ENCODE assay signal across 13 cellular contexts in genomic region chr9:134171316-134172197, GRCh38. TPM values are rescaled to one million over a fixed set of nuclear protein-coding genes. Genes with fewer than 3 reads are reported as not detected.
A peak's percentile ranks its signal among the peaks of the same experiment; 100 is the strongest.
DNase-seq lines count a peak whose midpoint lies in the region; ATAC-seq, FAIRE-seq and TF ChIP-seq lines count a peak whose summit lies in the region.
"Had no signal": no experiment of that assay in that cellular context is flagged by ENCODE, and none has a peak within 500 bp of the region (broad histone marks: within the 10 kb centered on the region; RNA-seq: fewer than 3 reads in every experiment).

No MANE protein-coding gene starts in this region.

- H3K9me3 ChIP-seq in astrocyte (ENCODE audit: insufficient read depth, low read depth, low read length): no peaks in the 10 kb centered on the region
- no peaks in the 10 kb centered on the region for H3K9me3 ChIP-seq in gastroesophageal sphincter

- H2AFZ ChIP-seq in astrocyte (ENCODE audit: low read depth, low read length): no peak overlapping the region

- peaks cover 13% of the 10 kb centered on the region for H3K27me3 Mint-ChIP-seq in astrocyte (ENCODE audit: low read depth, unreplicated experiment)
- no peaks in the 10 kb centered on the region for H3K27me3 Mint-ChIP-seq in activated T-cell treated with anti-CD3 and anti-CD28 coated beads, Interleukin-2, amount 50 U/mL, for 72 hours (ENCODE audit: low read depth)

- H3K4me3 ChIP-seq in astrocyte (ENCODE audit: insufficient read depth, low read depth, low read length): no peak overlapping the region
- H3K4me3 ChIP-seq in gastroesophageal sphincter: no peak overlapping the region
- no peak overlapping the region for H3K4me3 ChIP-seq in skin epidermis

- ATAC-seq in gastroesophageal sphincter: peak; percentile 11
- no peak for ATAC-seq in activated T-cell treated with anti-CD3 and anti-CD28 coated beads, Interleukin-2, amount 50 U/mL, for 72 hours (replicated peaks in 1 of 2)
- ATAC-seq: activated CD4-positive, CD25-positive, alpha-beta regulatory T cell treated with anti-CD3 and anti-CD28 coated beads, Interleukin-2, amount 50 U/mL, for 24 hours had no signal

- no peaks in the 10 kb centered on the region for H3K9me3 Mint-ChIP-seq in astrocyte (ENCODE audit: unreplicated experiment)
- H3K9me3 Mint-ChIP-seq in activated T-cell treated with anti-CD3 and anti-CD28 coated beads, Interleukin-2, amount 50 U/mL, for 72 hours: no peaks in the 10 kb centered on the region
- H3K9me3 Mint-ChIP-seq: activated T-helper 2 cell treated with anti-CD3 and anti-CD28 coated beads, Interferon-gamma antibody, Interleukin-2, Interleukin-4, amounts not matched to agents 10 μg/mL and 5 μg/mL and 100 μg/mL, durations not matched to agents 14 hours and 24 hours and 36 hours had no signal

- no peak overlapping the region for H3K27ac ChIP-seq in astrocyte (ENCODE audit: low read depth, low read length)
- H3K27ac ChIP-seq in gastroesophageal sphincter: peak overlapping the region in 2 of 4 donors; percentile 8 to 37
- peak overlapping the region in 11 of 21 experiments; percentile 2 to 74 (median 43) for H3K27ac ChIP-seq in skin epidermis

- H3K36me3 ChIP-seq in astrocyte (ENCODE audit: insufficient read depth, low read length) (no peaks in the 10 kb centered on the region), gastroesophageal sphincter (no peaks in the 10 kb centered on the region)

- FAIRE-seq in astrocyte (lab: Jason Lieb, UNC): no peak

- H3K9ac ChIP-seq in astrocyte (ENCODE audit: low read length): no peak overlapping the region

- H4K20me1 ChIP-seq in astrocyte (ENCODE audit: insufficient read depth, low read length): no peaks in the 10 kb centered on the region

- no peaks in the 10 kb centered on the region for H3K79me2 ChIP-seq in astrocyte (ENCODE audit: insufficient read depth, low read length)

- WGBS in gastroesophageal sphincter (ENCODE audit: low coverage in 1 of 2), 2 donors: 63 to 64% methylated on average over 10 to 13 of the region's 23 CpGs

- DNase-seq in ELR (ENCODE audit: low read depth) (peak; percentile 61), astrocyte (ENCODE audit: low read depth) (peak; percentile 32), NCI-H2081 (lab: John Stamatoyannopoulos, UW) (no peak), kidney tubule cell (ENCODE audit: low spot score) (no peak), SIG-M5 (lab: John Stamatoyannopoulos, UW) (no peak)
- no peak for DNase-seq in activated T-cell treated with anti-CD3 and anti-CD28 coated beads, Interleukin-2, amount 50 U/mL, for 72 hours
- DNase-seq: NCI-H2171 treated with DMSO at 0.1 percent for 48 hours, RPMI8226 had no signal

- no peak for TF ChIP-seq CTCF in astrocyte (IDR thresholded peaks at IDR 0.05; ENCODE audit: insufficient read depth, low read depth, low read length)
- no peak for TF ChIP-seq CTCF in gastroesophageal sphincter (IDR thresholded peaks at IDR 0.05)

- H3K4me1 ChIP-seq in astrocyte (ENCODE audit: insufficient read depth, low read length) (peaks cover 10% of the 10 kb centered on the region), gastroesophageal sphincter (peaks cover 0 to 22% (median 0%) of the 10 kb centered on the region in 3 donors)

- peak overlapping the region; percentile 9 for H3K4me3 Mint-ChIP-seq in astrocyte (ENCODE audit: unreplicated experiment)
- no peak overlapping the region for H3K4me3 Mint-ChIP-seq in activated T-cell treated with anti-CD3 and anti-CD28 coated beads, Interleukin-2, amount 50 U/mL, for 72 hours

- peaks cover 11% of the 10 kb centered on the region for H3K4me1 Mint-ChIP-seq in astrocyte (ENCODE audit: low read depth, unreplicated experiment)
- peaks cover under 1% of the 10 kb centered on the region for H3K4me1 Mint-ChIP-seq in activated T-cell treated with anti-CD3 and anti-CD28 coated beads, Interleukin-2, amount 50 U/mL, for 72 hours (ENCODE audit: low read depth)

- no peak for TF ChIP-seq EP300 in gastroesophageal sphincter (IDR thresholded peaks at IDR 0.05)

- peaks cover 4% of the 10 kb centered on the region for H3K27me3 ChIP-seq in astrocyte (ENCODE audit: insufficient read depth, low read length)
- H3K27me3 ChIP-seq in gastroesophageal sphincter: peaks cover 42% of the 10 kb centered on the region

- TF ChIP-seq POLR2A in gastroesophageal sphincter (IDR thresholded peaks at IDR 0.05): no peak

- no peak overlapping the region for H3K4me2 ChIP-seq in astrocyte (ENCODE audit: low read length)

- H3K36me3 Mint-ChIP-seq in astrocyte (ENCODE audit: low read depth, unreplicated experiment): no peaks in the 10 kb centered on the region
- H3K36me3 Mint-ChIP-seq in activated T-cell treated with anti-CD3 and anti-CD28 coated beads, Interleukin-2, amount 50 U/mL, for 72 hours (ENCODE audit: insufficient read depth in 2 of 2): no peaks in the 10 kb centered on the region

- H3K27ac Mint-ChIP-seq in astrocyte (ENCODE audit: unreplicated experiment): no peak overlapping the region
- H3K27ac Mint-ChIP-seq in activated T-cell treated with anti-CD3 and anti-CD28 coated beads, Interleukin-2, amount 50 U/mL, for 72 hours: no peak overlapping the region
- H3K27ac Mint-ChIP-seq: activated T-helper 2 cell treated with anti-CD3 and anti-CD28 coated beads, Interferon-gamma antibody, Interleukin-2, Interleukin-4, amounts not matched to agents 10 μg/mL and 5 μg/mL and 100 μg/mL, durations not matched to agents 14 hours and 24 hours and 36 hours had no signal

RNA-seq across cellular contexts. Expression of gene RNU6ATAC, which starts 7.2 kb away (rescaled TPM):
- total RNA-seq in astrocyte (31.8 and 59.4 TPM in 2 replicates), gastroesophageal sphincter (not detected)
- total RNA-seq in activated T-cell treated with anti-CD3 and anti-CD28 coated beads, Interleukin-2, amount 50 U/mL, for 72 hours: 10 to 100 TPM; 17.2 to 34.1 TPM
- total RNA-seq: dermis microvascular lymphatic vessel endothelial cell had no signal

RNA-seq across cellular contexts. Expression of gene WDR5, which starts 35.7 kb away (rescaled TPM):
- total RNA-seq in astrocyte (26.2 and 28.1 TPM in 2 replicates), gastroesophageal sphincter (10 to 100 TPM; 16.4 to 30.2 (median 24.8) TPM)
- 10 to 100 TPM; 31.7 to 40.0 TPM for total RNA-seq in activated T-cell treated with anti-CD3 and anti-CD28 coated beads, Interleukin-2, amount 50 U/mL, for 72 hours

Comparison
In these comparisons a context has a peak if more than half of its experiments do, and no peak if none do; other contexts are left out.
1. DNase-seq: peak in ELR (single experiment) and astrocyte (single experiment); none in activated T-cell treated with anti-CD3 and anti-CD28 coated beads, Interleukin-2, amount 50 U/mL, for 72 hours (0 of 2), NCI-H2081 (0 of 2), kidney tubule cell (single experiment) and SIG-M5 (single experiment).
2. RNA of gene RNU6ATAC, which starts 7.2 kb away (total RNA-seq): 17.2 to 34.1 TPM in activated T-cell treated with anti-CD3 and anti-CD28 coated beads, Interleukin-2, amount 50 U/mL, for 72 hours and 31.8 to 59.4 TPM in astrocyte; not detected in gastroesophageal sphincter; every median in the first group is over 10 times any median in the second.